Comparison of ENCODE assay signal across 27 cellular contexts in genomic region chr2:148963461-148963860, GRCh38.
"Had no signal": no experiment of that assay in that cellular context is flagged by ENCODE, and none has a peak within 500 bp of the region (broad histone marks: within the 10 kb centered on the region; RNA-seq: fewer than 3 reads in every experiment).

No MANE protein-coding gene starts in this region.

- H3K4me3 Mint-ChIP-seq: naive thymus-derived CD4-positive, alpha-beta T cell; natural killer cell treated with Interleukin-12 subunit alpha and Interleukin-12 subunit beta and Interleukin-15 and Interleukin-18, amount 100 ng/mL, for 72 hours; stimulated activated effector memory CD8-positive, alpha-beta T cell treated with anti-CD3 and anti-CD28 coated beads, Interleukin-12 subunit alpha, Interleukin-12 subunit beta, amount 100 ng/mL, for 72 hours; stimulated activated naive CD8-positive, alpha-beta T cell treated with anti-CD3 and anti-CD28 coated beads, Interleukin-15, Interleukin-2, amounts not matched to agents 100 ng/mL and 50 ng/mL, for 24 hours had no signal

- H3K36me3 ChIP-seq: left ventricle myocardium inferior, pancreas, prostate gland, suprapubic skin, thoracic aorta, tibial artery, upper lobe of right lung had no signal

- H3K27me3 Mint-ChIP-seq: naive thymus-derived CD4-positive, alpha-beta T cell; stimulated activated naive CD8-positive, alpha-beta T cell treated with anti-CD3 and anti-CD28 coated beads, Interleukin-15, Interleukin-2, amounts not matched to agents 100 ng/mL and 50 ng/mL, for 24 hours had no signal

- DNase-seq: islet precursor cell; left ventricle myocardium inferior; midbrain; mucosa of descending colon; naive thymus-derived CD4-positive, alpha-beta T cell; pancreas; posterior cingulate gyrus; retina; right cardiac atrium; stimulated activated CD4-positive, alpha-beta T cell treated with anti-CD3 and anti-CD28 coated beads, Interleukin-12 subunit alpha, Interleukin-12 subunit beta, amount 100 ng/mL, for 4 hours; stimulated activated CD4-positive, alpha-beta T cell treated with anti-CD3 and anti-CD28 coated beads, Interleukin-15, amount 100 ng/mL, for 24 hours; stimulated activated CD4-positive, alpha-beta T cell treated with anti-CD3 and anti-CD28 coated beads, Interleukin-2, amount 100 ng/mL, for 24 hours; stimulated activated CD4-positive, alpha-beta T cell treated with anti-CD3 and anti-CD28 coated beads, Interleukin-4, amount 100 ng/mL, for 1 hour; stimulated activated naive CD4-positive, alpha-beta T cell; tibial artery; trophoblast cell; upper lobe of right lung had no signal

- H3K4me1 ChIP-seq: left ventricle myocardium inferior, pancreas, prostate gland, suprapubic skin, tibial artery had no signal

- H3K27ac Mint-ChIP-seq: naive thymus-derived CD4-positive, alpha-beta T cell; natural killer cell treated with Interleukin-12 subunit alpha and Interleukin-12 subunit beta and Interleukin-15 and Interleukin-18, amount 100 ng/mL, for 72 hours; stimulated activated effector memory CD8-positive, alpha-beta T cell treated with anti-CD3 and anti-CD28 coated beads, Interleukin-12 subunit alpha, Interleukin-12 subunit beta, amount 100 ng/mL, for 72 hours; stimulated activated naive CD8-positive, alpha-beta T cell treated with anti-CD3 and anti-CD28 coated beads, Interleukin-15, Interleukin-2, amounts not matched to agents 100 ng/mL and 50 ng/mL, for 24 hours had no signal

- H3K9me3 ChIP-seq: left ventricle myocardium inferior, mucosa of descending colon, pancreas, prostate gland, suprapubic skin, thoracic aorta, tibial artery, upper lobe of right lung had no signal

- H3K4me3 ChIP-seq: hepatocyte, left ventricle myocardium inferior, lung, mucosa of descending colon, pancreas, prostate gland, skin epidermis, suprapubic skin, thoracic aorta, tibial artery, upper lobe of right lung had no signal

- H2AFZ ChIP-seq: hepatocyte had no signal

- H3K79me2 ChIP-seq: hepatocyte had no signal

- H3K4me2 ChIP-seq: hepatocyte had no signal

- H3K36me3 Mint-ChIP-seq: natural killer cell treated with Interleukin-12 subunit alpha and Interleukin-12 subunit beta and Interleukin-15 and Interleukin-18, amount 100 ng/mL, for 72 hours had no signal

- H3K27me3 ChIP-seq: hepatocyte, pancreas, tibial artery, upper lobe of right lung had no signal

- H3K27ac ChIP-seq: hepatocyte, left ventricle myocardium inferior, pancreas, prostate gland, skin epidermis, suprapubic skin, thoracic aorta, tibial artery, upper lobe of right lung had no signal

- H3K9me3 Mint-ChIP-seq: naive thymus-derived CD4-positive, alpha-beta T cell; natural killer cell treated with Interleukin-12 subunit alpha and Interleukin-12 subunit beta and Interleukin-15 and Interleukin-18, amount 100 ng/mL, for 72 hours; stimulated activated effector memory CD8-positive, alpha-beta T cell treated with anti-CD3 and anti-CD28 coated beads, Interleukin-12 subunit alpha, Interleukin-12 subunit beta, amount 100 ng/mL, for 72 hours; stimulated activated naive CD8-positive, alpha-beta T cell treated with anti-CD3 and anti-CD28 coated beads, Interleukin-15, Interleukin-2, amounts not matched to agents 100 ng/mL and 50 ng/mL, for 24 hours had no signal

- ATAC-seq: mucosa of descending colon; naive thymus-derived CD4-positive, alpha-beta T cell; natural killer cell treated with Interleukin-12 subunit alpha and Interleukin-12 subunit beta and Interleukin-15 and Interleukin-18, amount 100 ng/mL, for 72 hours; pancreas; right cardiac atrium; sciatic nerve; stimulated activated effector memory CD8-positive, alpha-beta T cell treated with anti-CD3 and anti-CD28 coated beads, Interleukin-12 subunit alpha, Interleukin-12 subunit beta, amount 100 ng/mL, for 72 hours; upper lobe of right lung had no signal
